9 cellular contexts compared by ENCODE assay signal in the genomic region with DNA sequence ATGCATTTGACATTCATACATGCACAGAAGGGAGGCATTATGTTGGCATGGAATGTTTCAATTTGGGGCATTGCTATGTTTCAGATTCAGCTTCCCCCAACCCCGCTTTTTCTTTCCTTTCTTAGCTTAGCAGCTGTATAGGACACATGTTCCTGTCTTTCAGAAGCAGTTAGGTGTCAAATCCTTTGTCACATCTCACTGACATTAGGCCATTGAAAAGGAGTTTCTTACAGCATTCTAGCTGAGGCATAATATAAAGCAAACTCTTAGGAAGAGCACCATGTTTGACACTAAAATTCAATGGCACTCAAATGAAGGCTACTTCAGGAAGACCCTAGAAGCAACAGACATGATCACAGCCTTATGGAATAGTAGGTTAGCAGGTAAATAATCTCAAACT.
"Had no signal": no experiment of that assay in that cellular context is flagged by ENCODE, and none has a peak within 500 bp of the region (broad histone marks: within the 10 kb centered on the region; RNA-seq: fewer than 3 reads in every experiment).

No MANE protein-coding gene starts in this region.

- H3K9ac ChIP-seq: GM23248 had no signal

- H3K4me3 ChIP-seq: GM23248, HAP-1, K562 had no signal

- H2AFZ ChIP-seq: GM23248 had no signal

- H3K36me3 ChIP-seq: HAP-1 had no signal

- DNase-seq: GM23248, GOT3, H7, HFFc6, IMR-90, KG1 had no signal

- H3K27ac ChIP-seq: GM23248 had no signal

- ATAC-seq: HCT116, K562 had no signal

- H3K4me1 ChIP-seq: HAP-1 had no signal

- H3K9me3 ChIP-seq: HAP-1 had no signal
